Comparison of ENCODE assay signal across 9 cellular contexts in the genomic region with DNA sequence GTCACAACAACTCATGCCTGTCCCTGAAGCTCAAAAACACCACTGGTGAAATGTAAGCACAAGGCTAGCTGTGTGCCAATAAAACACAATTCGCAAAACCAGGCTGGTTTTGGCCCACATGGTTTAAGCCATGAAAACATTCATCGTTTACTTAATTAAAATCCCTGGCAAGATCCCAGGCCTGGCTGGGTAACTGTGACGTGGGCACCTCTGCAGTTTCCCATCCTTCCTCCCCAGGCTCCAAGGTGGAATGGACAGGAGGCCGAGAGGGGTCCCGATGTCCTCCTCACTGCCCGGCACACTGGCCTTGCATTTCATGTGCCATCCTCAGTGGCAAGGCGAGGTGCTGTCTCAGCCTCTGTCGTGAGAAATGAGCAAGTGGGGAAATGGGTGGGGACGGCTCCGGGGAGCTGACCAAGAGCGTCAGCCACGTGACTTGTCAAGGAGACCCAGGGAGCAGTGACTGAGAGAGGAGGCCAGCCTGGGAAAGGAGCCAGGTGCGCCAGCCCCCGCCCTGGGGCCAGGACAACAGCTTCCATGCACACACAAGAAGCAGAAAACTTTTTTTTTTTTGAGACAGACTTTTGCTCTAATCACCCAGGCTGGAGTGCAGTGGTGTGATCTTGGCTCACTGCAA.
DNase-seq lines count a peak whose midpoint lies in the region; ATAC-seq and TF ChIP-seq lines count a peak whose summit lies in the region.
"Had no signal": no experiment of that assay in that cellular context is flagged by ENCODE, and none has a peak within 500 bp of the region (broad histone marks: within the 10 kb centered on the region; RNA-seq: fewer than 3 reads in every experiment).

No MANE protein-coding gene starts in this region.

- TF ChIP-seq CTCF in epithelial cell of esophagus (IDR thresholded peaks at IDR 0.05; ENCODE audit: insufficient read depth, low read depth, low read length, missing control alignments) (no peak), mucosa of descending colon (IDR thresholded peaks at IDR 0.05) (no peak)

- no peaks in the 10 kb centered on the region for H3K9me3 ChIP-seq in mucosa of descending colon

- POLR2A ChIA-PET in activated CD4-positive, alpha-beta T cell treated with anti-CD3 and anti-CD28 coated beads for 36 hours (lab: Charles Lee), result interaction anchor here (0.6 kb wide), 1 partner anchor 1886 kb away, joined by 5 read pairs; no protein-coding TSS in a partner anchor

- ATAC-seq in mucosa of descending colon (peak; percentile 77), HG03432 (IDR thresholded peaks at IDR 0.05; ENCODE audit: unreplicated experiment) (no peak), HG03571 (IDR thresholded peaks at IDR 0.05; ENCODE audit: unreplicated experiment) (no peak)
- no peak for ATAC-seq in activated CD4-positive, alpha-beta T cell treated with anti-CD3 and anti-CD28 coated beads for 36 hours

- no peaks in the 10 kb centered on the region for H3K27me3 Mint-ChIP-seq in activated CD4-positive, alpha-beta T cell treated with anti-CD3 and anti-CD28 coated beads for 36 hours

- peaks cover 7% of the 10 kb centered on the region for H3K4me1 ChIP-seq in mucosa of descending colon (ENCODE audit: low read depth)

- H3K9me3 Mint-ChIP-seq in activated CD4-positive, alpha-beta T cell treated with anti-CD3 and anti-CD28 coated beads for 36 hours (ENCODE audit: low read depth), result no peaks in the 10 kb centered on the region

- intact Hi-C loops in mucosa of descending colon (cut with DNase I, micrococcal nuclease), result no loop called here
- intact Hi-C loops in activated CD4-positive, alpha-beta T cell treated with anti-CD3 and anti-CD28 coated beads for 36 hours (cut with DNase I, micrococcal nuclease), result no loop called here

- DNase-seq in AG20443 (ENCODE audit: low spot score), result peak; percentile 62
- peak; percentile 57 for DNase-seq in M059J (ENCODE audit: low read depth)
- DNase-seq in epithelial cell of esophagus (ENCODE audit: low read depth), result peak; percentile 3
- peak; percentile 51 to 71 (median 70) for DNase-seq in mucosa of descending colon
- no peak for DNase-seq in activated effector memory CD4-positive, alpha-beta T cell treated with Interleukin-2 at 50 U/mL for 16 hours
- no peak for DNase-seq in activated CD4-positive, alpha-beta T cell treated with anti-CD3 and anti-CD28 coated beads for 36 hours

- no peaks in the 10 kb centered on the region for H3K36me3 Mint-ChIP-seq in activated CD4-positive, alpha-beta T cell treated with anti-CD3 and anti-CD28 coated beads for 36 hours (ENCODE audit: low read depth)

- no peak overlapping the region for H3K4me3 Mint-ChIP-seq in activated CD4-positive, alpha-beta T cell treated with anti-CD3 and anti-CD28 coated beads for 36 hours

- no peak overlapping the region for H3K27ac Mint-ChIP-seq in activated CD4-positive, alpha-beta T cell treated with anti-CD3 and anti-CD28 coated beads for 36 hours

- H3K4me3 ChIP-seq in epithelial cell of esophagus (ENCODE audit: low read length) (no peak overlapping the region), mucosa of descending colon (no peak overlapping the region)
- H3K4me3 ChIP-seq: skin epidermis had no signal

- H3K4me1 Mint-ChIP-seq in activated CD4-positive, alpha-beta T cell treated with anti-CD3 and anti-CD28 coated beads for 36 hours, result peaks cover 7% of the 10 kb centered on the region

- CTCF ChIA-PET in activated CD4-positive, alpha-beta T cell treated with anti-CD3 and anti-CD28 coated beads for 36 hours (lab: Charles Lee), result interaction anchor here (0.6 to 0.8 kb wide), 2 partner anchors 95 to 383 kb away, joined by 3 read pairs; no protein-coding TSS in a partner anchor

- no peaks in the 10 kb centered on the region for H3K36me3 ChIP-seq in mucosa of descending colon (ENCODE audit: low read depth)

Comparison
In these comparisons a context has a peak if more than half of its experiments do, and no peak if none do; other contexts are left out.
1. DNase-seq: peak in AG20443 (single experiment), M059J (single experiment), epithelial cell of esophagus (single experiment) and mucosa of descending colon (3 of 3); none in activated effector memory CD4-positive, alpha-beta T cell treated with Interleukin-2 at 50 U/mL for 16 hours (single experiment) and activated CD4-positive, alpha-beta T cell treated with anti-CD3 and anti-CD28 coated beads for 36 hours (single experiment).